ENCODE assay signal across 17 cellular contexts in genomic region chrX:12548341-12548740, GRCh38.
DNase-seq lines count a peak whose midpoint lies in the region; FAIRE-seq and TF ChIP-seq lines count a peak whose summit lies in the region.
"Had no signal": no experiment of that assay in that cellular context is flagged by ENCODE, and none has a peak within 500 bp of the region (broad histone marks: within the 10 kb centered on the region; RNA-seq: fewer than 3 reads in every experiment).

No MANE protein-coding gene starts in this region.

- H3K9me3 ChIP-seq in HEK293 (ENCODE audit: control insufficient read depth, insufficient read depth, low read depth, low read length): no peaks in the 10 kb centered on the region
- no peaks in the 10 kb centered on the region for H3K9me3 ChIP-seq in H1 (ENCODE audit: insufficient read depth in 2 of 2, low read depth in 1 of 2, low read length in 1 of 2)
- H3K9me3 ChIP-seq: BLaER1, HAP-1 had no signal

- H2BK120ac ChIP-seq in H1 (replicated peaks; ENCODE audit: low read depth, low read length) (no peak overlapping the region), mesendoderm (ENCODE audit: low read depth, low read length) (no peak overlapping the region)

- H4K5ac ChIP-seq in H1 (ENCODE audit: insufficient read length, low read depth, low read length): no peak overlapping the region
- no peak overlapping the region for H4K5ac ChIP-seq in mesendoderm (ENCODE audit: low read length)

- H3K27me3 ChIP-seq in H1 (replicated peaks in 1 of 4; ENCODE audit: control insufficient read depth in 3 of 4, extremely low read depth in 1 of 4, insufficient read depth in 3 of 4, low read length in 3 of 4): no peaks in the 10 kb centered on the region
- no peaks in the 10 kb centered on the region for H3K27me3 ChIP-seq in mesendoderm (ENCODE audit: insufficient read depth, low read length, poor library complexity)

- H3K56ac ChIP-seq in H1 (replicated peaks; ENCODE audit: insufficient read length, low read depth, low read length) (no peak overlapping the region), mesendoderm (ENCODE audit: low read length) (no peak overlapping the region)

- no peak overlapping the region for H2BK20ac ChIP-seq in H1 (ENCODE audit: low read length)

- no peak for TF ChIP-seq POLR2A in H1 (IDR thresholded peaks at IDR 0.05; ENCODE audit: control extremely low read depth in 1 of 2, low read depth in 2 of 2, low read length in 2 of 2)

- WGBS in H1 (ENCODE audit: extremely low coverage in 1 of 2, insufficient coverage in 1 of 2, insufficient read length in 1 of 2, insufficient replicate concordance in 2 of 2, low coverage in 1 of 2, low lambda C conversion rate in 2 of 2, missing lambda C conversion rate in 1 of 2), 2 experiments: 93% methylated on average over 2 of the region's 3 CpGs; no CpG with 5 or more reads in 1 of the 2 experiments
- no CpG with 5 or more reads among the region's 3 CpGs for WGBS in mesendoderm (ENCODE audit: extremely low coverage, insufficient coverage, low lambda C conversion rate)

- H4K8ac ChIP-seq in H1 (ENCODE audit: extremely low read depth, insufficient read depth, low read length): no peak overlapping the region
- no peak overlapping the region for H4K8ac ChIP-seq in mesendoderm (ENCODE audit: low read depth, low read length)

- no peak overlapping the region for H2BK15ac ChIP-seq in H1 (ENCODE audit: low read length)
- H2BK15ac ChIP-seq in mesendoderm (replicated peaks; ENCODE audit: low read depth): no peak overlapping the region

- CTCF ChIA-PET in HEK293 (lab: Yijun Ruan, JAX) (interaction anchor here (0.6 to 0.7 kb wide), 2 partner anchors 86 to 689 kb away, joined by 3 to 4 read pairs; no protein-coding TSS in a partner anchor), H1 (lab: Charles Lee; ENCODE audit: partially characterized antibody) (interaction anchor here (0.6 to 1.8 kb wide), 2 partner anchors 223 to 1617 kb away, joined by 3 to 6 read pairs; no protein-coding TSS in a partner anchor)

- H2AK5ac ChIP-seq in H1 (ENCODE audit: low read depth, low read length) (no peak overlapping the region), mesendoderm (ENCODE audit: low read length) (no peak overlapping the region)

- H3K9ac ChIP-seq in H1 (replicated peaks in 1 of 4; ENCODE audit: extremely low read depth in 1 of 4, low read depth in 3 of 4, low read length in 3 of 4) (no peak overlapping the region), mesendoderm (ENCODE audit: low read length) (no peak overlapping the region)
- H3K9ac ChIP-seq: BLaER1 had no signal

- H2BK5ac ChIP-seq in H1 (ENCODE audit: low read depth, low read length): no peak overlapping the region
- H2BK5ac ChIP-seq in mesendoderm (ENCODE audit: low read length): no peak overlapping the region

- H3K36me3 ChIP-seq in HEK293 (ENCODE audit: control insufficient read depth in 2 of 2, insufficient read depth in 1 of 2, low read length in 2 of 2) (no peaks in the 10 kb centered on the region), H1 (ENCODE audit: control insufficient read depth in 2 of 4, insufficient read depth in 4 of 4, low read length in 3 of 4) (no peaks in the 10 kb centered on the region), mesendoderm (ENCODE audit: control insufficient read depth, insufficient read depth, low read length) (no peaks in the 10 kb centered on the region)
- H3K36me3 ChIP-seq: BLaER1, HAP-1 had no signal

- POLR2A ChIA-PET in HEK293 (lab: Yijun Ruan, JAX) (no interaction called here), H1 (lab: Charles Lee; ENCODE audit: partially characterized antibody) (no interaction called here)

- H3K79me2 ChIP-seq in H1 (ENCODE audit: control insufficient read depth in 1 of 2, insufficient read depth in 2 of 2, low read length in 2 of 2): no peaks in the 10 kb centered on the region
- no peaks in the 10 kb centered on the region for H3K79me2 ChIP-seq in mesendoderm (ENCODE audit: control insufficient read depth, insufficient read depth, low read length)

- H3K18ac ChIP-seq in H1 (ENCODE audit: extremely low read depth, low read length): no peak overlapping the region
- H3K18ac ChIP-seq in mesendoderm (ENCODE audit: low read length): no peak overlapping the region

- H2BK12ac ChIP-seq in H1 (ENCODE audit: low read depth, low read length): no peak overlapping the region

- no peak overlapping the region for H2AFZ ChIP-seq in H1 (ENCODE audit: low read length)

- no peak for TF ChIP-seq EP300 in H1 (IDR thresholded peaks at IDR 0.05; ENCODE audit: borderline replicate concordance in 1 of 2, low read depth in 2 of 2, low read length in 2 of 2)

- no peak for TF ChIP-seq RAD21 in H1 (IDR thresholded peaks at IDR 0.05 in 1 of 2, conservative IDR thresholded peaks at IDR 0.05 in 1 of 2; ENCODE audit: low read depth in 2 of 2, low read length in 2 of 2)

- no peak overlapping the region for H4K91ac ChIP-seq in H1 (replicated peaks; ENCODE audit: insufficient read length, low read length)

- no peak for TF ChIP-seq CTCF in HEK293 (tag by site-specific recombination; IDR thresholded peaks at IDR 0.05)
- TF ChIP-seq CTCF in H1 (IDR thresholded peaks at IDR 0.05; ENCODE audit: control extremely low read depth in 1 of 3, insufficient read depth in 1 of 3, low read depth in 1 of 3, low read length in 3 of 3): no peak

- H3K23me2 ChIP-seq in H1 (ENCODE audit: low read depth, low read length): no peaks in the 10 kb centered on the region

- H3K23ac ChIP-seq in H1 (ENCODE audit: insufficient read length) (no peak overlapping the region), mesendoderm (ENCODE audit: low read length) (no peak overlapping the region)

- DNase-seq in DMS 273 (lab: John Stamatoyannopoulos, UW; ENCODE audit: unreplicated experiment) (peak; percentile 25), DMS 273 treated with DMSO at 0.1 percent for 48 hours (lab: John Stamatoyannopoulos, UW) (no peak), NCI-H748 (lab: John Stamatoyannopoulos, UW; ENCODE audit: unreplicated experiment) (peak; percentile 28), NCI-H748 treated with DMSO at 0.1 percent for 48 hours (lab: John Stamatoyannopoulos, UW) (no peak), H1 (ENCODE audit: low read depth in 1 of 2, low spot score in 2 of 2) (no peak), mesendoderm (no peak), Ammon's horn (ENCODE audit: low spot score) (no peak)
- DNase-seq: CD8-positive, alpha-beta memory T cell; GF-D8; GOT3; HFFc6 had no signal

- H3K14ac ChIP-seq in H1 (ENCODE audit: insufficient read length): no peak overlapping the region

- H3K4me2 ChIP-seq in H1 (ENCODE audit: insufficient read depth in 1 of 2, low read depth in 2 of 2, low read length in 2 of 2): no peak overlapping the region
- no peak overlapping the region for H3K4me2 ChIP-seq in mesendoderm (ENCODE audit: low read length)
- H3K4me2 ChIP-seq: BLaER1 had no signal

- H3K4me3 ChIP-seq in HEK293 (ENCODE audit: low read depth, low read length) (no peak overlapping the region), H1 (ENCODE audit: extremely low read depth in 1 of 4, insufficient read depth in 2 of 4, low read depth in 3 of 4, low read length in 4 of 4) (no peak overlapping the region), mesendoderm (ENCODE audit: low read length) (no peak overlapping the region)
- H3K4me3 ChIP-seq: BLaER1, HAP-1 had no signal

- no peaks in the 10 kb centered on the region for H4K20me1 ChIP-seq in H1 (replicated peaks in 1 of 2; ENCODE audit: control insufficient read depth in 1 of 2, insufficient read depth in 2 of 2, low read length in 2 of 2)
- H4K20me1 ChIP-seq: BLaER1 had no signal

- H3K79me1 ChIP-seq in H1 (ENCODE audit: low read depth, low read length): no peaks in the 10 kb centered on the region
- no peaks in the 10 kb centered on the region for H3K79me1 ChIP-seq in mesendoderm (ENCODE audit: low read length)

- H3K27ac ChIP-seq in HEK293 (ENCODE audit: extremely low read depth, low read depth, low read length) (no peak overlapping the region), H1 (ENCODE audit: low read depth, low read length) (no peak overlapping the region), mesendoderm (ENCODE audit: low read depth, low read length) (no peak overlapping the region)
- H3K27ac ChIP-seq: 22Rv1, BLaER1 had no signal

- H3K4me1 ChIP-seq in HEK293 (ENCODE audit: control insufficient read depth, insufficient read depth, low read length) (no peaks in the 10 kb centered on the region), H1 (replicated peaks in 1 of 4; ENCODE audit: control insufficient read depth in 3 of 4, insufficient read depth in 4 of 4, low read length in 3 of 4) (no peaks in the 10 kb centered on the region), mesendoderm (ENCODE audit: control insufficient read depth, low read depth, low read length) (no peaks in the 10 kb centered on the region)
- H3K4me1 ChIP-seq: HAP-1 had no signal

- H3K4ac ChIP-seq in H1 (replicated peaks; ENCODE audit: insufficient read length, low read depth, low read length) (no peak overlapping the region), mesendoderm (ENCODE audit: low read depth, low read length) (no peak overlapping the region)

- peak; percentile 32 for FAIRE-seq in H1 (lab: Jason Lieb, UNC)
- FAIRE-seq: GM19239, HTR-8/SVneo had no signal

TF ChIP-seq in HEK293, 187 proteins besides CTCF, POLR2A, EP300 and RAD21 (continues in another document):
- peak; percentile 69; the same call in 1 of the 2 replicates for TF ChIP-seq ZNF660 (tag by site-specific recombination; IDR thresholded peaks at IDR 0.05)
- 0 out of 2 replicates have a peak, but pooled peaks have one; percentile 45 for TF ChIP-seq ZNF112 (tag by site-specific recombination; IDR thresholded peaks at IDR 0.05)
- TF ChIP-seq ZNF214 (tag by site-specific recombination; IDR thresholded peaks at IDR 0.05; ENCODE audit: borderline replicate concordance): no peak
- no peak for TF ChIP-seq GLIS1 (tag by site-specific recombination; IDR thresholded peaks at IDR 0.05)

TF ChIP-seq in H1, 55 proteins besides CTCF, POLR2A, EP300 and RAD21 (continues in another document):
- TF ChIP-seq BRCA1 (IDR thresholded peaks at IDR 0.05; ENCODE audit: low read depth, low read length): no peak
- TF ChIP-seq, protein P1, sequence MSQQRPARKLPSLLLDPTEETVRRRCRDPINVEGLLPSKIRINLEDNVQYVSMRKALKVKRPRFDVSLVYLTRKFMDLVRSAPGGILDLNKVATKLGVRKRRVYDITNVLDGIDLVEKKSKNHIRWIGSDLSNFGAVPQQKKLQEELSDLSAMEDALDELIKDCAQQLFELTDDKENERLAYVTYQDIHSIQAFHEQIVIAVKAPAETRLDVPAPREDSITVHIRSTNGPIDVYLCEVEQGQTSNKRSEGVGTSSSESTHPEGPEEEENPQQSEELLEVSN (IDR thresholded peaks at IDR 0.05): no peak
- no peak for TF ChIP-seq RXRA (IDR thresholded peaks at IDR 0.05; ENCODE audit: insufficient read depth, low read depth, low read length)
- TF ChIP-seq SIRT6 (IDR thresholded peaks at IDR 0.05; ENCODE audit: low read length): no peak
- no peak for TF ChIP-seq BACH1 (IDR thresholded peaks at IDR 0.05; ENCODE audit: low read length)
- no peak for TF ChIP-seq RNF2 (IDR thresholded peaks at IDR 0.05; ENCODE audit: borderline replicate concordance, low read depth, low read length, missing control alignments, poor library complexity, severe bottlenecking)
- no peak for TF ChIP-seq CHD2 (IDR thresholded peaks at IDR 0.05; ENCODE audit: low read length)
- TF ChIP-seq ASH2L (IDR thresholded peaks at IDR 0.05; ENCODE audit: low read length): no peak
- TF ChIP-seq YY1 (IDR thresholded peaks at IDR 0.05; ENCODE audit: low read depth, low read length): no peak
- TF ChIP-seq NRF1 (IDR thresholded peaks at IDR 0.05; ENCODE audit: low read depth, low read length): no peak

Comparison
In these comparisons a context has a peak if more than half of its experiments do, and no peak if none do; other contexts are left out.
1. DNase-seq: peak in DMS 273 (single experiment) and NCI-H748 (single experiment); none in DMS 273 treated with DMSO at 0.1 percent for 48 hours (single experiment), NCI-H748 treated with DMSO at 0.1 percent for 48 hours (single experiment), H1 (0 of 2), mesendoderm (single experiment) and Ammon's horn (single experiment).